Comparison of ENCODE assay signal across 20 cellular contexts in genomic region chr18:71471963-71472725, GRCh38.
DNase-seq lines count a peak whose midpoint lies in the region; ATAC-seq, FAIRE-seq and TF ChIP-seq lines count a peak whose summit lies in the region.
"Had no signal": no experiment of that assay in that cellular context is flagged by ENCODE, and none has a peak within 500 bp of the region (broad histone marks: within the 10 kb centered on the region; RNA-seq: fewer than 3 reads in every experiment).

No MANE protein-coding gene starts in this region.

- H2AFZ ChIP-seq in HepG2 (ENCODE audit: low read length), result peak overlapping the region; percentile 90

- no peaks in the 10 kb centered on the region for H3K79me2 ChIP-seq in HepG2 (ENCODE audit: insufficient read depth, low read length)

- H3K4me3 Mint-ChIP-seq in nephron progenitor cell, result no peak overlapping the region
- H3K4me3 Mint-ChIP-seq in CD8-positive, alpha-beta T cell, result no peak overlapping the region
- H3K4me3 Mint-ChIP-seq: CD4-positive, alpha-beta T cell had no signal

- CTCF ChIA-PET in HepG2 (lab: Yijun Ruan, JAX; ENCODE audit: low intra/inter-chr PET ratio, low total read pairs), result no interaction called here
- CTCF ChIA-PET in CD8-positive, alpha-beta T cell (lab: Charles Lee), result no interaction called here

- H3K27me3 Mint-ChIP-seq in nephron progenitor cell (ENCODE audit: low read depth, poor library complexity), result no peaks in the 10 kb centered on the region
- H3K27me3 Mint-ChIP-seq in CD8-positive, alpha-beta T cell (ENCODE audit: low read depth), result no peaks in the 10 kb centered on the region
- H3K27me3 Mint-ChIP-seq: CD4-positive, alpha-beta T cell had no signal

- peak overlapping the region; percentile 58 for H3K4me2 ChIP-seq in HepG2 (ENCODE audit: low read depth, low read length)

- DNase-seq in HepG2 (ENCODE audit: low spot score) (peak; percentile 23), right lobe of liver (no peak), glomerular visceral epithelial cell (ENCODE audit: extremely low spot score) (peak; percentile 60), nephron progenitor cell (peak; percentile 22), NCI-H510A treated with DMSO at 0.1 percent for 48 hours (lab: John Stamatoyannopoulos, UW) (no peak), LoVo (ENCODE audit: low spot score) (no peak), SW480 (ENCODE audit: low spot score) (no peak)
- DNase-seq in CD8-positive, alpha-beta T cell, result no peak
- DNase-seq: 8988T; BE2C; CD4-positive, alpha-beta T cell; DND-41; GDM1; MG63; NCI-H1092; NCI-H226; NCI-H526 treated with DMSO at 0.1 percent for 48 hours; SHP77 treated with DMSO at 0.1 percent for 48 hours had no signal

- in situ Hi-C loops in HepG2 (cut with HindIII; ENCODE audit: extremely low pct_ligation_motif_present, low pct_unique_long_range_greater_than_20kb), result no loop called here

- no peak for TF ChIP-seq EP300 in HepG2 (IDR thresholded peaks at IDR 0.05; ENCODE audit: low read depth in 2 of 2, low read length in 2 of 2)
- TF ChIP-seq EP300 in HepG2 (CRISPR knock-in tag; IDR thresholded peaks at IDR 0.05; ENCODE audit: borderline replicate concordance), result no peak

- H3K9ac ChIP-seq in HepG2 (ENCODE audit: insufficient read depth, low read depth, low read length), result peak overlapping the region; percentile 22; the same call in 1 of the 2 replicates

- intact Hi-C loops in HepG2 (cut with micrococcal nuclease; ENCODE audit: unreplicated experiment) (no loop called here), right lobe of liver (cut with DNase I) (no loop called here)
- intact Hi-C loops in CD8-positive, alpha-beta T cell (cut with DNase I, micrococcal nuclease), result no loop called here

- no peak for FAIRE-seq in HepG2 (lab: Jason Lieb, UNC)
- FAIRE-seq: GM12892, H1 had no signal

- TF ChIP-seq POLR2A in HepG2 (IDR thresholded peaks at IDR 0.05; ENCODE audit: insufficient read depth in 1 of 2, low read depth in 2 of 2, low read length in 2 of 2), result no peak
- TF ChIP-seq POLR2A in right lobe of liver (IDR thresholded peaks at IDR 0.05), result no peak

- H4K20me1 ChIP-seq in HepG2 (ENCODE audit: insufficient read depth, low read length), result no peaks in the 10 kb centered on the region

- POLR2A ChIA-PET in HepG2 (lab: Yijun Ruan, JAX), result no interaction called here
- POLR2A ChIA-PET in CD8-positive, alpha-beta T cell (lab: Charles Lee), result no interaction called here

- no peaks in the 10 kb centered on the region for H3K4me1 ChIP-seq in HepG2 (ENCODE audit: insufficient read depth, low read length)
- no peaks in the 10 kb centered on the region for H3K4me1 ChIP-seq in right lobe of liver
- H3K4me1 ChIP-seq in CD8-positive, alpha-beta T cell (ENCODE audit: insufficient read depth, low read length), result no peaks in the 10 kb centered on the region
- H3K4me1 ChIP-seq: BE2C had no signal

- H3K27ac Mint-ChIP-seq in nephron progenitor cell, result peak overlapping the region; percentile 78
- H3K27ac Mint-ChIP-seq in CD8-positive, alpha-beta T cell, result no peak overlapping the region
- H3K27ac Mint-ChIP-seq: CD4-positive, alpha-beta T cell had no signal

- BruUV-seq in HepG2 (replicated peaks; lab: Mats Ljungman, UMichigan), result no TSS peak

- no peaks in the 10 kb centered on the region for H3K36me3 Mint-ChIP-seq in nephron progenitor cell (ENCODE audit: low read depth)
- H3K36me3 Mint-ChIP-seq in CD8-positive, alpha-beta T cell, result no peaks in the 10 kb centered on the region

- TF ChIP-seq RAD21 in HepG2 (CRISPR knock-in tag; IDR thresholded peaks at IDR 0.05), result no peak

- H3K27ac ChIP-seq in HepG2 (ENCODE audit: extremely low read length, insufficient read depth, low read length) (peak overlapping the region; percentile 26), right lobe of liver (no peak overlapping the region)
- H3K27ac ChIP-seq in CD8-positive, alpha-beta T cell (ENCODE audit: low read depth, low read length), result no peak overlapping the region

- 19% methylated on average over 18 of the region's 19 CpGs for WGBS in HepG2 (ENCODE audit: low lambda C conversion rate)
- WGBS in right lobe of liver (ENCODE audit: insufficient coverage, low coverage, low lambda C conversion rate, missing lambda C conversion rate), result 65% methylated on average over 19 of the region's 19 CpGs

- H3K36me3 ChIP-seq in HepG2 (replicated peaks in 1 of 2; ENCODE audit: control insufficient read depth in 1 of 2, insufficient read depth in 2 of 2, low read length in 2 of 2) (no peaks in the 10 kb centered on the region), right lobe of liver (no peaks in the 10 kb centered on the region)
- no peaks in the 10 kb centered on the region for H3K36me3 ChIP-seq in CD8-positive, alpha-beta T cell (ENCODE audit: insufficient read depth, low read length)
- H3K36me3 ChIP-seq: BE2C, MG63 had no signal

- TF ChIP-seq CTCF in HepG2 (CRISPR knock-in tag; IDR thresholded peaks at IDR 0.05), result no peak
- no peak for TF ChIP-seq CTCF in right lobe of liver (IDR thresholded peaks at IDR 0.05)
- no peak for TF ChIP-seq CTCF in nephron progenitor cell (IDR thresholded peaks at IDR 0.05)
- TF ChIP-seq CTCF in CD8-positive, alpha-beta T cell (IDR thresholded peaks at IDR 0.05), result no peak

- no peaks in the 10 kb centered on the region for H3K27me3 ChIP-seq in HepG2 (ENCODE audit: control insufficient read depth in 1 of 2, insufficient read depth in 2 of 2, low read length in 2 of 2)
- no peaks in the 10 kb centered on the region for H3K27me3 ChIP-seq in right lobe of liver
- no peaks in the 10 kb centered on the region for H3K27me3 ChIP-seq in CD8-positive, alpha-beta T cell (ENCODE audit: insufficient read depth, low read length)
- H3K27me3 ChIP-seq: BE2C, MG63 had no signal

- H3K4me3 ChIP-seq in HepG2 (replicated peaks in 1 of 3; ENCODE audit: insufficient read depth in 1 of 3, low read depth in 2 of 3, low read length in 3 of 3) (peak overlapping the region in 1 of 3 experiments; percentile 43; a peak in 2 of 6 replicates), right lobe of liver (no peak overlapping the region)
- H3K4me3 ChIP-seq in CD8-positive, alpha-beta T cell (ENCODE audit: low read depth, low read length), result no peak overlapping the region
- H3K4me3 ChIP-seq: MG63 had no signal

- peak; percentile 92 for ATAC-seq in HepG2
- ATAC-seq in right lobe of liver, result no peak
- ATAC-seq in CD8-positive, alpha-beta T cell, result no peak

- H3K9me3 Mint-ChIP-seq in nephron progenitor cell, result peaks cover 7% of the 10 kb centered on the region
- H3K9me3 Mint-ChIP-seq in CD8-positive, alpha-beta T cell, result no peaks in the 10 kb centered on the region

- H3K4me1 Mint-ChIP-seq in nephron progenitor cell, result peaks cover 15% of the 10 kb centered on the region
- H3K4me1 Mint-ChIP-seq in CD8-positive, alpha-beta T cell (ENCODE audit: low read depth), result no peaks in the 10 kb centered on the region

- H3K9me3 ChIP-seq in HepG2 (ENCODE audit: low read length), result no peaks in the 10 kb centered on the region
- no peaks in the 10 kb centered on the region for H3K9me3 ChIP-seq in right lobe of liver
- H3K9me3 ChIP-seq in CD8-positive, alpha-beta T cell (ENCODE audit: low read length), result no peaks in the 10 kb centered on the region
- H3K9me3 ChIP-seq: BE2C, MG63 had no signal

TF ChIP-seq in HepG2, 621 proteins besides CTCF, POLR2A, EP300 and RAD21 (continues in another document):
- no peak for TF ChIP-seq ZFAT (CRISPR knock-in tag; conservative IDR thresholded peaks at IDR 0.05)
- peak; percentile 80 for TF ChIP-seq CEBPB (IDR thresholded peaks at IDR 0.05; ENCODE audit: borderline replicate concordance, low read depth, low read length)
- no peak for TF ChIP-seq ZNF383 (CRISPR knock-in tag; IDR thresholded peaks at IDR 0.05; ENCODE audit: borderline replicate concordance)
- peak; percentile 81 for TF ChIP-seq CEBPG (CRISPR knock-in tag; IDR thresholded peaks at IDR 0.05)
- no peak for TF ChIP-seq ZNF724P (CRISPR knock-in tag; IDR thresholded peaks at IDR 0.05; ENCODE audit: borderline replicate concordance)
- TF ChIP-seq DMAP1 (CRISPR knock-in tag; IDR thresholded peaks at IDR 0.05), result 0 out of 2 replicates have a peak, but pooled peaks have one; percentile 23
- TF ChIP-seq ZNF512 (CRISPR knock-in tag; IDR thresholded peaks at IDR 0.05), result no peak
- TF ChIP-seq ZNF124 (CRISPR knock-in tag; IDR thresholded peaks at IDR 0.05), result no peak
- TF ChIP-seq ZNF274 (CRISPR knock-in tag; IDR thresholded peaks at IDR 0.05), result no peak
- 0 out of 4 replicates have a peak, but pooled peaks of 1 of the 2 experiments have one; percentile 25 for TF ChIP-seq ATF4 (CRISPR knock-in tag; IDR thresholded peaks at IDR 0.05)
- TF ChIP-seq ZFY (CRISPR knock-in tag; IDR thresholded peaks at IDR 0.05), result peak; percentile 77
- TF ChIP-seq JUND (CRISPR knock-in tag; IDR thresholded peaks at IDR 0.05), result no peak
- TF ChIP-seq ZFX (CRISPR knock-in tag; IDR thresholded peaks at IDR 0.05; ENCODE audit: low read depth), result peak; percentile 78
- TF ChIP-seq TBP (CRISPR knock-in tag; IDR thresholded peaks at IDR 0.05), result no peak

Comparison
In these comparisons a context has a peak if more than half of its experiments do, and no peak if none do; other contexts are left out.
1. DNase-seq: peak in HepG2 (single experiment), glomerular visceral epithelial cell (single experiment) and nephron progenitor cell (single experiment); none in right lobe of liver (0 of 3), CD8-positive, alpha-beta T cell (0 of 7), NCI-H510A treated with DMSO at 0.1 percent for 48 hours (single experiment), LoVo (single experiment) and SW480 (single experiment).